1 cellular context compared by ENCODE assay signal in genomic region chr4:138773321-138773720, GRCh38.
TF ChIP-seq lines count a peak whose summit lies in the region.

No MANE protein-coding gene starts in this region.

TF ChIP-seq in K562, 482 proteins besides CTCF, POLR2A, EP300 and RAD21 (continued from another document and continues in another):
- TF ChIP-seq ZNF740 (CRISPR knock-in tag; IDR thresholded peaks at IDR 0.05): no peak
- TF ChIP-seq ZNF740 (tag; IDR thresholded peaks at IDR 0.05): no peak
- TF ChIP-seq CEBPB (tag; IDR thresholded peaks at IDR 0.05): no peak
- no peak for TF ChIP-seq HNRNPK (IDR thresholded peaks at IDR 0.05; ENCODE audit: low read depth, low read length, poor library complexity, severe bottlenecking)
- no peak for TF ChIP-seq RNF219 (CRISPR knock-in tag; IDR thresholded peaks at IDR 0.05)
- 0 out of 2 replicates have a peak, but pooled peaks have one; percentile 31 for TF ChIP-seq EP400 (IDR thresholded peaks at IDR 0.05)
- peak; percentile 47; the same call in 1 of the 2 replicates for TF ChIP-seq POLR2H (tag; IDR thresholded peaks at IDR 0.05; ENCODE audit: low read depth)
- TF ChIP-seq TOE1 (IDR thresholded peaks at IDR 0.05; ENCODE audit: borderline replicate concordance): no peak
- no peak for TF ChIP-seq TOE1 (CRISPR knock-in tag; IDR thresholded peaks at IDR 0.05; ENCODE audit: borderline replicate concordance, low read depth)
- TF ChIP-seq ZNF239 (CRISPR knock-in tag; IDR thresholded peaks at IDR 0.05): no peak
- TF ChIP-seq KHSRP (IDR thresholded peaks at IDR 0.05): no peak
- no peak for TF ChIP-seq FOXK2 (conservative IDR thresholded peaks at IDR 0.05 in 1 of 2, IDR thresholded peaks at IDR 0.05 in 1 of 2; ENCODE audit: low read depth in 2 of 2)
- peak; percentile 18; the same call in 1 of the 2 replicates for TF ChIP-seq MGA (IDR thresholded peaks at IDR 0.05)
- TF ChIP-seq GTF2F1 (IDR thresholded peaks at IDR 0.05; ENCODE audit: low read depth, low read length): no peak
- TF ChIP-seq POLR2B (IDR thresholded peaks at IDR 0.05; ENCODE audit: low read depth, partially characterized antibody): no peak
- no peak for TF ChIP-seq BCOR (IDR thresholded peaks at IDR 0.05)
- TF ChIP-seq OTX1 (CRISPR knock-in tag; IDR thresholded peaks at IDR 0.05): no peak
- no peak for TF ChIP-seq EWSR1 (IDR thresholded peaks at IDR 0.05; ENCODE audit: borderline replicate concordance, low read depth, partially characterized antibody)
- no peak for TF ChIP-seq DDX20 (tag; IDR thresholded peaks at IDR 0.05; ENCODE audit: low read depth)
- no peak for TF ChIP-seq MED1 (CRISPR knock-in tag; IDR thresholded peaks at IDR 0.05; ENCODE audit: borderline replicate concordance)
- no peak for TF ChIP-seq UBTF (IDR thresholded peaks at IDR 0.05; ENCODE audit: borderline replicate concordance in 1 of 2, low read depth in 2 of 2, low read length in 2 of 2)
- TF ChIP-seq ZZZ3 (IDR thresholded peaks at IDR 0.05): no peak
- TF ChIP-seq MBD2 (IDR thresholded peaks at IDR 0.05; ENCODE audit: borderline replicate concordance, low read depth): peak; percentile 38; the same call in 1 of the 2 replicates
- TF ChIP-seq HMG20B (CRISPR knock-in tag; IDR thresholded peaks at IDR 0.05): no peak
- TF ChIP-seq KDM1A (IDR thresholded peaks at IDR 0.05): peak in 1 of 2 experiments; percentile 48; a peak in 1 of 4 replicates
- TF ChIP-seq CTBP1 (IDR thresholded peaks at IDR 0.05; ENCODE audit: borderline replicate concordance): peak; percentile 32; the same call in 1 of the 2 replicates
- TF ChIP-seq NCOR1 (IDR thresholded peaks at IDR 0.05): peak; percentile 81
- no peak for TF ChIP-seq GTF2E2 (tag; IDR thresholded peaks at IDR 0.05)
- peak; percentile 48; the same call in 1 of the 2 replicates for TF ChIP-seq POLR2AphosphoS5 (IDR thresholded peaks at IDR 0.05; ENCODE audit: control insufficient read depth, insufficient read depth, low read depth, low read length)
- no peak for TF ChIP-seq SRF (CRISPR knock-in tag; IDR thresholded peaks at IDR 0.05)
- peak; percentile 40; the same call in 1 of the 2 replicates for TF ChIP-seq NFIC (IDR thresholded peaks at IDR 0.05)
- no peak for TF ChIP-seq RERE (CRISPR knock-in tag; IDR thresholded peaks at IDR 0.05; ENCODE audit: borderline replicate concordance)
- TF ChIP-seq MTA3 (IDR thresholded peaks at IDR 0.05; ENCODE audit: borderline replicate concordance): peak; percentile 56; the same call in 1 of the 2 replicates
- TF ChIP-seq NFIX (CRISPR knock-in tag; IDR thresholded peaks at IDR 0.05; ENCODE audit: low read depth): no peak
- TF ChIP-seq TCF7L2 (IDR thresholded peaks at IDR 0.05; ENCODE audit: low read depth, low read length): no peak
- peak; percentile 74 for TF ChIP-seq HDAC3 (IDR thresholded peaks at IDR 0.05; ENCODE audit: borderline replicate concordance, partially characterized antibody)
- TF ChIP-seq GATAD2A (IDR thresholded peaks at IDR 0.05): no peak
- TF ChIP-seq ZNF766 (CRISPR knock-in tag; conservative IDR thresholded peaks at IDR 0.05): peak; percentile 84
- no peak for TF ChIP-seq ZFP30 (CRISPR knock-in tag; IDR thresholded peaks at IDR 0.05; ENCODE audit: borderline replicate concordance)
